Comparison of ENCODE assay signal across 16 cellular contexts in the genomic region with DNA sequence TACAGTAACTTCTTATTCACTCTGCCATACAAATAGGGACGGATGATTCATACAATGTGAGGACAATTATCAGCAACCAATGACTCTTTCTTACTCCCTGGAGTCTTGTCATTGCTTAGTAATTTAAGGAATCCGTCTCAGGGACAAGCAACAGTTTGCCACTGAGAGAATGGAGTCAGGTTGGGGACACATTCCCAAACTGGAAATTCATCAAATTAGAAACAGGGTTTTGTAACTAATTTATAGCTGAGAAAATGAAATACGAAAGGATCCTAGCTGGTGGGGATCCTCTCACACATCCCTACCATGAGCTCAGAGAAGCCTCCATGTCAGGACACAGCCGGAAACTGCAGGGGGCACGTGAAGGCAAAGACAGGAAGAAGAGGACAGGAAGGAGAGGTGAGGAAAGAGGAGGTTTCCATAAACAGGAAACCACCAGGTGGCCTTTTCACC. TPM values are rescaled to one million over a fixed set of nuclear protein-coding genes. Genes with fewer than 3 reads are reported as not detected.
DNase-seq lines count a peak whose midpoint lies in the region; ATAC-seq and TF ChIP-seq lines count a peak whose summit lies in the region.
"Had no signal": no experiment of that assay in that cellular context is flagged by ENCODE, and none has a peak within 500 bp of the region (broad histone marks: within the 10 kb centered on the region; RNA-seq: fewer than 3 reads in every experiment).

No MANE protein-coding gene starts in this region.

- peak; percentile 47 for DNase-seq in MCF 10A (ENCODE audit: unreplicated experiment)
- no peak for DNase-seq in breast epithelium (ENCODE audit: low spot score in 2 of 2)
- peak; percentile 38 for DNase-seq in T1000 (lab: John Stamatoyannopoulos, UW)
- DNase-seq in fibroblast of villous mesenchyme (ENCODE audit: low read depth), result peak; percentile 42
- no peak for DNase-seq in SKM-1 treated with dmso at 0.1 percent for 144 hours (lab: John Stamatoyannopoulos, UW; ENCODE audit: unreplicated experiment)
- no peak for DNase-seq in activated T-cell treated with anti-CD3 and anti-CD28 coated beads, Interleukin-2, amount 50 U/mL, for 24 hours
- DNase-seq: activated CD8-positive, alpha-beta T cell treated with anti-CD3 and anti-CD28 coated beads, Interleukin-2, amount 10 ng/mL, durations not matched to agents 7 days and 5 days; activated naive CD8-positive, alpha-beta T cell treated with anti-CD3 and anti-CD28 coated beads, Interleukin-2, amount 10 ng/mL, durations not matched to agents 7 days and 5 days; DND-41; lower lobe of right lung; NCI-H526; retina; upper lobe of left lung had no signal

- no peak overlapping the region for H3K4me3 ChIP-seq in breast epithelium
- no peak overlapping the region for H3K4me3 ChIP-seq in fibroblast of villous mesenchyme (ENCODE audit: low read depth, low read length)
- H3K4me3 ChIP-seq in subcutaneous abdominal adipose tissue (ENCODE audit: low read depth in 1 of 5, low read length in 5 of 5), result no peak overlapping the region
- H3K4me3 ChIP-seq: lower lobe of right lung, upper lobe of left lung had no signal

- TF ChIP-seq CTCF in MCF 10A (IDR thresholded peaks at IDR 0.05; ENCODE audit: unreplicated experiment) (no peak), breast epithelium (IDR thresholded peaks at IDR 0.05) (no peak), fibroblast of villous mesenchyme (IDR thresholded peaks at IDR 0.05; ENCODE audit: insufficient read depth, low read depth, low read length) (no peak)

- H3K36me3 Mint-ChIP-seq in MCF 10A (ENCODE audit: insufficient read depth, unreplicated experiment), result no peaks in the 10 kb centered on the region
- H3K36me3 Mint-ChIP-seq in activated T-cell treated with anti-CD3 and anti-CD28 coated beads, Interleukin-2, amount 50 U/mL, for 24 hours (ENCODE audit: low read depth), result no peaks in the 10 kb centered on the region
- H3K36me3 Mint-ChIP-seq: activated naive CD8-positive, alpha-beta T cell treated with anti-CD3 and anti-CD28 coated beads, Interleukin-2, amount 10 ng/mL, durations not matched to agents 7 days and 5 days had no signal

- TF ChIP-seq POLR2A in breast epithelium (IDR thresholded peaks at IDR 0.05), result no peak

- intact Hi-C loops in MCF 10A (cut with micrococcal nuclease), result no loop called here
- intact Hi-C loops in breast epithelium (cut with DNase I; ENCODE audit: low total_unique reads), result no loop called here

- H3K27me3 ChIP-seq in breast epithelium, result no peaks in the 10 kb centered on the region
- no peaks in the 10 kb centered on the region for H3K27me3 ChIP-seq in subcutaneous abdominal adipose tissue (ENCODE audit: control insufficient read depth in 5 of 5, insufficient read depth in 4 of 5, low read length in 5 of 5)
- H3K27me3 ChIP-seq: upper lobe of left lung had no signal

- H3K27ac ChIP-seq in breast epithelium (no peak overlapping the region), subcutaneous abdominal adipose tissue (ENCODE audit: low read depth, low read length) (peak overlapping the region; percentile 8)
- H3K27ac ChIP-seq: 22Rv1, lower lobe of right lung, upper lobe of left lung had no signal

- no peaks in the 10 kb centered on the region for H3K9me3 Mint-ChIP-seq in MCF 10A (ENCODE audit: unreplicated experiment)
- no peaks in the 10 kb centered on the region for H3K9me3 Mint-ChIP-seq in activated T-cell treated with anti-CD3 and anti-CD28 coated beads, Interleukin-2, amount 50 U/mL, for 24 hours
- H3K9me3 Mint-ChIP-seq: activated naive CD8-positive, alpha-beta T cell treated with anti-CD3 and anti-CD28 coated beads, Interleukin-2, amount 10 ng/mL, durations not matched to agents 7 days and 5 days had no signal

- peaks cover 30% of the 10 kb centered on the region for H3K4me1 Mint-ChIP-seq in MCF 10A (ENCODE audit: insufficient read depth, unreplicated experiment)
- peaks cover 4% of the 10 kb centered on the region for H3K4me1 Mint-ChIP-seq in activated T-cell treated with anti-CD3 and anti-CD28 coated beads, Interleukin-2, amount 50 U/mL, for 24 hours (ENCODE audit: low read depth)

- H3K27ac Mint-ChIP-seq in MCF 10A (ENCODE audit: low read depth, unreplicated experiment), result peak overlapping the region; percentile 63
- H3K27ac Mint-ChIP-seq in activated T-cell treated with anti-CD3 and anti-CD28 coated beads, Interleukin-2, amount 50 U/mL, for 24 hours, result no peak overlapping the region
- H3K27ac Mint-ChIP-seq: activated CD8-positive, alpha-beta T cell treated with anti-CD3 and anti-CD28 coated beads, Interleukin-2, amount 10 ng/mL, durations not matched to agents 7 days and 5 days; activated naive CD8-positive, alpha-beta T cell treated with anti-CD3 and anti-CD28 coated beads, Interleukin-2, amount 10 ng/mL, durations not matched to agents 7 days and 5 days had no signal

- H3K9ac ChIP-seq in subcutaneous abdominal adipose tissue (ENCODE audit: low read length in 5 of 5), result no peak overlapping the region

- no TSS peak for BruUV-seq in MCF 10A (replicated peaks; lab: Mats Ljungman, UMichigan)

- ATAC-seq in HG03196 (IDR thresholded peaks at IDR 0.05; ENCODE audit: unreplicated experiment), result no peak
- ATAC-seq: activated CD8-positive, alpha-beta T cell treated with anti-CD3 and anti-CD28 coated beads, Interleukin-2, amount 10 ng/mL, durations not matched to agents 7 days and 5 days; lower lobe of right lung had no signal

- H3K4me1 ChIP-seq in breast epithelium (no peaks in the 10 kb centered on the region), subcutaneous abdominal adipose tissue (ENCODE audit: control insufficient read depth in 5 of 5, insufficient read depth in 5 of 5, low read length in 5 of 5) (peaks cover 0 to 39% (median 5%) of the 10 kb centered on the region in 5 donors)
- H3K4me1 ChIP-seq: lower lobe of right lung had no signal

- CTCF ChIA-PET in MCF 10A (lab: Yijun Ruan, JAX), result interaction anchor here (0.6 to 2.3 kb wide), 4 partner anchors 9 to 205 kb away, joined by 3 to 10 read pairs (median 4); no protein-coding TSS in a partner anchor

- H3K4me3 Mint-ChIP-seq in MCF 10A (ENCODE audit: unreplicated experiment), result no peak overlapping the region
- no peak overlapping the region for H3K4me3 Mint-ChIP-seq in activated T-cell treated with anti-CD3 and anti-CD28 coated beads, Interleukin-2, amount 50 U/mL, for 24 hours
- H3K4me3 Mint-ChIP-seq: activated CD8-positive, alpha-beta T cell treated with anti-CD3 and anti-CD28 coated beads, Interleukin-2, amount 10 ng/mL, durations not matched to agents 7 days and 5 days; activated naive CD8-positive, alpha-beta T cell treated with anti-CD3 and anti-CD28 coated beads, Interleukin-2, amount 10 ng/mL, durations not matched to agents 7 days and 5 days had no signal

- H3K9me3 ChIP-seq in breast epithelium, result no peaks in the 10 kb centered on the region
- H3K9me3 ChIP-seq in subcutaneous abdominal adipose tissue (ENCODE audit: control insufficient read depth in 5 of 5, low read length in 5 of 5), result no peaks in the 10 kb centered on the region
- H3K9me3 ChIP-seq: lower lobe of right lung, upper lobe of left lung had no signal

- H3K36me3 ChIP-seq in breast epithelium (no peaks in the 10 kb centered on the region), subcutaneous abdominal adipose tissue (ENCODE audit: control insufficient read depth in 5 of 5, insufficient read depth in 5 of 5, low read length in 5 of 5) (no peaks in the 10 kb centered on the region)
- H3K36me3 ChIP-seq: lower lobe of right lung, upper lobe of left lung had no signal

- POLR2A ChIA-PET in MCF 10A (lab: Yijun Ruan, JAX), result interaction anchor here (0.6 to 2.0 kb wide), 4 partner anchors 8 to 640 kb away, joined by 3 to 8 read pairs (median 3); no protein-coding TSS in a partner anchor

- H3K27me3 Mint-ChIP-seq in MCF 10A (ENCODE audit: insufficient read depth, unreplicated experiment), result no peaks in the 10 kb centered on the region
- peaks cover 10% of the 10 kb centered on the region for H3K27me3 Mint-ChIP-seq in activated T-cell treated with anti-CD3 and anti-CD28 coated beads, Interleukin-2, amount 50 U/mL, for 24 hours

RNA-seq across cellular contexts. Expression of gene KDR, which starts 50.4 kb away (rescaled TPM):
- total RNA-seq in MCF 10A (2022) (0.34 and 0.37 TPM in 2 replicates), breast epithelium (10 to 100 TPM; 20.3 to 64.2 (median 40.6) TPM), fibroblast of villous mesenchyme (0.86 and 1.9 TPM in 2 replicates)
- total RNA-seq: activated CD8-positive, alpha-beta T cell treated with anti-CD3 and anti-CD28 coated beads, Interleukin-2, amount 10 ng/mL, durations not matched to agents 7 days and 5 days; activated naive CD8-positive, alpha-beta T cell treated with anti-CD3 and anti-CD28 coated beads, Interleukin-2, amount 10 ng/mL, durations not matched to agents 7 days and 5 days had no signal

Comparison
In these comparisons a context has a peak if more than half of its experiments do, and no peak if none do; other contexts are left out.
1. DNase-seq: peak in MCF 10A (single experiment), T1000 (single experiment) and fibroblast of villous mesenchyme (single experiment); none in breast epithelium (0 of 2), SKM-1 treated with dmso at 0.1 percent for 144 hours (single experiment) and activated T-cell treated with anti-CD3 and anti-CD28 coated beads, Interleukin-2, amount 50 U/mL, for 24 hours (single experiment).